1 cellular context compared by ENCODE assay signal in the genomic region with DNA sequence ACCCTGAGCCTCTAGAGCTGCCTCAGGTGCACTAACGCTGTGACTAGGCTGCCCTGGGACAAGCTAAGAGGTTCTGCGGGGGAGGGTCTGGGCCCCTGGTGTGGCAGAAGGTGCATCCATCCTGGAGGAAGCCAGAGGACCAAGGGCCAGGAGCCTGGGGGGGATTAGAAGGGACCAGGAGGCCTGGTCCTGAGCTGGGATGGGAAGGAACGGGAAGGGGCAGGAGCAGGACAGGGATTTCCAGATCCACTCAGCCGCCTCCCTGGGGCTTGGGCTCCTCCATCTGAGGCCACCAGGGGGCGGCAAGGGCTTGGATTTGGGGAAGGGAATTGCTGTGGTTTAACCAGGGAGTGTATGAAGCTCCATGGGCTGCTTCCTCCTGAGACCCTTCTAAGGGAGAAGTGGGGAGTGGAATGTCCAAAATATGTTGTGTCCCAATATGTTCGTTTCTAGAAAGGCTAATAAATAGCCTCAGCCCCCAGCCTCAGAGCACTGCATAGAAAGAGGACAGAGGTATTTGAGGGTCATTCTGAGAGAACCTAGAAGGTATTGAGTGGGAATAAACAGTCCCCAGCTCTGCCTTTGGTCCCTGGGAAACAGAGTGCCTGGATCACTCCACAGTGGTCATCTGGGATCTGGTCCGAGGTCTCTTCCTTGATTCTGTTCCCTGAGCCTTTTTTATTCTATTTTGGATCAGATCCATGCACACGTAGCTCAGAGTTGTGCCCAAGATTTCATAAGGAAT.
TF ChIP-seq lines count a peak whose summit lies in the region.

No MANE protein-coding gene starts in this region.

TF ChIP-seq in K562, 482 proteins besides CTCF, POLR2A, EP300 and RAD21 (continued from another document and continues in another):
- TF ChIP-seq, protein P1, sequence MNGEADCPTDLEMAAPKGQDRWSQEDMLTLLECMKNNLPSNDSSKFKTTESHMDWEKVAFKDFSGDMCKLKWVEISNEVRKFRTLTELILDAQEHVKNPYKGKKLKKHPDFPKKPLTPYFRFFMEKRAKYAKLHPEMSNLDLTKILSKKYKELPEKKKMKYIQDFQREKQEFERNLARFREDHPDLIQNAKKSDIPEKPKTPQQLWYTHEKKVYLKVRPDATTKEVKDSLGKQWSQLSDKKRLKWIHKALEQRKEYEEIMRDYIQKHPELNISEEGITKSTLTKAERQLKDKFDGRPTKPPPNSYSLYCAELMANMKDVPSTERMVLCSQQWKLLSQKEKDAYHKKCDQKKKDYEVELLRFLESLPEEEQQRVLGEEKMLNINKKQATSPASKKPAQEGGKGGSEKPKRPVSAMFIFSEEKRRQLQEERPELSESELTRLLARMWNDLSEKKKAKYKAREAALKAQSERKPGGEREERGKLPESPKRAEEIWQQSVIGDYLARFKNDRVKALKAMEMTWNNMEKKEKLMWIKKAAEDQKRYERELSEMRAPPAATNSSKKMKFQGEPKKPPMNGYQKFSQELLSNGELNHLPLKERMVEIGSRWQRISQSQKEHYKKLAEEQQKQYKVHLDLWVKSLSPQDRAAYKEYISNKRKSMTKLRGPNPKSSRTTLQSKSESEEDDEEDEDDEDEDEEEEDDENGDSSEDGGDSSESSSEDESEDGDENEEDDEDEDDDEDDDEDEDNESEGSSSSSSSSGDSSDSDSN (IDR thresholded peaks at IDR 0.05; ENCODE audit: borderline replicate concordance in 1 of 2, low read depth in 2 of 2, low read length in 2 of 2), result 0 out of 4 replicates have a peak, but pooled peaks have one; percentile 49 to 71
- TF ChIP-seq CBFA2T3 (IDR thresholded peaks at IDR 0.05) (no peak), TCFL5 (CRISPR knock-in tag; conservative IDR thresholded peaks at IDR 0.05) (no peak), RBBP5 (IDR thresholded peaks at IDR 0.05; ENCODE audit: borderline replicate concordance, insufficient read depth, low read length, poor library complexity, severe bottlenecking) (no peak), CEBPG (CRISPR knock-in tag; IDR thresholded peaks at IDR 0.05) (no peak), CEBPG (tag; conservative IDR thresholded peaks at IDR 0.05 in 1 of 2, IDR thresholded peaks at IDR 0.05 in 1 of 2) (no peak), TBP (optimal IDR thresholded peaks at IDR 0.05; ENCODE audit: low read depth, low read length) (peak; percentile 51), CTBP1 (IDR thresholded peaks at IDR 0.05; ENCODE audit: borderline replicate concordance) (no peak), CAMTA2 (CRISPR knock-in tag; conservative IDR thresholded peaks at IDR 0.05) (peak; percentile 83), ZNF431 (CRISPR knock-in tag; IDR thresholded peaks at IDR 0.05) (no peak), ZBTB17 (CRISPR knock-in tag; IDR thresholded peaks at IDR 0.05) (no peak), SOX6 (IDR thresholded peaks at IDR 0.05) (no peak), RBM14 (IDR thresholded peaks at IDR 0.05; ENCODE audit: borderline replicate concordance, insufficient read depth, low read depth, low read length) (no peak), PRMT5 (CRISPR knock-in tag; IDR thresholded peaks at IDR 0.05) (peak; percentile 71; the same call in 1 of the 2 replicates), SUPT5H (IDR thresholded peaks at IDR 0.05) (no peak), ZNF41 (CRISPR knock-in tag; conservative IDR thresholded peaks at IDR 0.05) (no peak), PTRF (tag; IDR thresholded peaks at IDR 0.05) (no peak), CCNT2 (IDR thresholded peaks at IDR 0.05; ENCODE audit: borderline replicate concordance, extremely low read depth, insufficient read length, low read depth, low read length) (no peak), ZNF175 (CRISPR knock-in tag; IDR thresholded peaks at IDR 0.05; ENCODE audit: low read depth) (no peak)
- TF ChIP-seq, protein P2, sequence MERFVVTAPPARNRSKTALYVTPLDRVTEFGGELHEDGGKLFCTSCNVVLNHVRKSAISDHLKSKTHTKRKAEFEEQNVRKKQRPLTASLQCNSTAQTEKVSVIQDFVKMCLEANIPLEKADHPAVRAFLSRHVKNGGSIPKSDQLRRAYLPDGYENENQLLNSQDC (CRISPR knock-in tag; IDR thresholded peaks at IDR 0.05), result no peak
- TF ChIP-seq, protein P3, sequence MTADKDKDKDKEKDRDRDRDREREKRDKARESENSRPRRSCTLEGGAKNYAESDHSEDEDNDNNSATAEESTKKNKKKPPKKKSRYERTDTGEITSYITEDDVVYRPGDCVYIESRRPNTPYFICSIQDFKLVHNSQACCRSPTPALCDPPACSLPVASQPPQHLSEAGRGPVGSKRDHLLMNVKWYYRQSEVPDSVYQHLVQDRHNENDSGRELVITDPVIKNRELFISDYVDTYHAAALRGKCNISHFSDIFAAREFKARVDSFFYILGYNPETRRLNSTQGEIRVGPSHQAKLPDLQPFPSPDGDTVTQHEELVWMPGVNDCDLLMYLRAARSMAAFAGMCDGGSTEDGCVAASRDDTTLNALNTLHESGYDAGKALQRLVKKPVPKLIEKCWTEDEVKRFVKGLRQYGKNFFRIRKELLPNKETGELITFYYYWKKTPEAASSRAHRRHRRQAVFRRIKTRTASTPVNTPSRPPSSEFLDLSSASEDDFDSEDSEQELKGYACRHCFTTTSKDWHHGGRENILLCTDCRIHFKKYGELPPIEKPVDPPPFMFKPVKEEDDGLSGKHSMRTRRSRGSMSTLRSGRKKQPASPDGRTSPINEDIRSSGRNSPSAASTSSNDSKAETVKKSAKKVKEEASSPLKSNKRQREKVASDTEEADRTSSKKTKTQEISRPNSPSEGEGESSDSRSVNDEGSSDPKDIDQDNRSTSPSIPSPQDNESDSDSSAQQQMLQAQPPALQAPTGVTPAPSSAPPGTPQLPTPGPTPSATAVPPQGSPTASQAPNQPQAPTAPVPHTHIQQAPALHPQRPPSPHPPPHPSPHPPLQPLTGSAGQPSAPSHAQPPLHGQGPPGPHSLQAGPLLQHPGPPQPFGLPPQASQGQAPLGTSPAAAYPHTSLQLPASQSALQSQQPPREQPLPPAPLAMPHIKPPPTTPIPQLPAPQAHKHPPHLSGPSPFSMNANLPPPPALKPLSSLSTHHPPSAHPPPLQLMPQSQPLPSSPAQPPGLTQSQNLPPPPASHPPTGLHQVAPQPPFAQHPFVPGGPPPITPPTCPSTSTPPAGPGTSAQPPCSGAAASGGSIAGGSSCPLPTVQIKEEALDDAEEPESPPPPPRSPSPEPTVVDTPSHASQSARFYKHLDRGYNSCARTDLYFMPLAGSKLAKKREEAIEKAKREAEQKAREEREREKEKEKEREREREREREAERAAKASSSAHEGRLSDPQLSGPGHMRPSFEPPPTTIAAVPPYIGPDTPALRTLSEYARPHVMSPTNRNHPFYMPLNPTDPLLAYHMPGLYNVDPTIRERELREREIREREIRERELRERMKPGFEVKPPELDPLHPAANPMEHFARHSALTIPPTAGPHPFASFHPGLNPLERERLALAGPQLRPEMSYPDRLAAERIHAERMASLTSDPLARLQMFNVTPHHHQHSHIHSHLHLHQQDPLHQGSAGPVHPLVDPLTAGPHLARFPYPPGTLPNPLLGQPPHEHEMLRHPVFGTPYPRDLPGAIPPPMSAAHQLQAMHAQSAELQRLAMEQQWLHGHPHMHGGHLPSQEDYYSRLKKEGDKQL (CRISPR knock-in tag; IDR thresholded peaks at IDR 0.05; ENCODE audit: borderline replicate concordance), result no peak
- TF ChIP-seq, protein P4, sequence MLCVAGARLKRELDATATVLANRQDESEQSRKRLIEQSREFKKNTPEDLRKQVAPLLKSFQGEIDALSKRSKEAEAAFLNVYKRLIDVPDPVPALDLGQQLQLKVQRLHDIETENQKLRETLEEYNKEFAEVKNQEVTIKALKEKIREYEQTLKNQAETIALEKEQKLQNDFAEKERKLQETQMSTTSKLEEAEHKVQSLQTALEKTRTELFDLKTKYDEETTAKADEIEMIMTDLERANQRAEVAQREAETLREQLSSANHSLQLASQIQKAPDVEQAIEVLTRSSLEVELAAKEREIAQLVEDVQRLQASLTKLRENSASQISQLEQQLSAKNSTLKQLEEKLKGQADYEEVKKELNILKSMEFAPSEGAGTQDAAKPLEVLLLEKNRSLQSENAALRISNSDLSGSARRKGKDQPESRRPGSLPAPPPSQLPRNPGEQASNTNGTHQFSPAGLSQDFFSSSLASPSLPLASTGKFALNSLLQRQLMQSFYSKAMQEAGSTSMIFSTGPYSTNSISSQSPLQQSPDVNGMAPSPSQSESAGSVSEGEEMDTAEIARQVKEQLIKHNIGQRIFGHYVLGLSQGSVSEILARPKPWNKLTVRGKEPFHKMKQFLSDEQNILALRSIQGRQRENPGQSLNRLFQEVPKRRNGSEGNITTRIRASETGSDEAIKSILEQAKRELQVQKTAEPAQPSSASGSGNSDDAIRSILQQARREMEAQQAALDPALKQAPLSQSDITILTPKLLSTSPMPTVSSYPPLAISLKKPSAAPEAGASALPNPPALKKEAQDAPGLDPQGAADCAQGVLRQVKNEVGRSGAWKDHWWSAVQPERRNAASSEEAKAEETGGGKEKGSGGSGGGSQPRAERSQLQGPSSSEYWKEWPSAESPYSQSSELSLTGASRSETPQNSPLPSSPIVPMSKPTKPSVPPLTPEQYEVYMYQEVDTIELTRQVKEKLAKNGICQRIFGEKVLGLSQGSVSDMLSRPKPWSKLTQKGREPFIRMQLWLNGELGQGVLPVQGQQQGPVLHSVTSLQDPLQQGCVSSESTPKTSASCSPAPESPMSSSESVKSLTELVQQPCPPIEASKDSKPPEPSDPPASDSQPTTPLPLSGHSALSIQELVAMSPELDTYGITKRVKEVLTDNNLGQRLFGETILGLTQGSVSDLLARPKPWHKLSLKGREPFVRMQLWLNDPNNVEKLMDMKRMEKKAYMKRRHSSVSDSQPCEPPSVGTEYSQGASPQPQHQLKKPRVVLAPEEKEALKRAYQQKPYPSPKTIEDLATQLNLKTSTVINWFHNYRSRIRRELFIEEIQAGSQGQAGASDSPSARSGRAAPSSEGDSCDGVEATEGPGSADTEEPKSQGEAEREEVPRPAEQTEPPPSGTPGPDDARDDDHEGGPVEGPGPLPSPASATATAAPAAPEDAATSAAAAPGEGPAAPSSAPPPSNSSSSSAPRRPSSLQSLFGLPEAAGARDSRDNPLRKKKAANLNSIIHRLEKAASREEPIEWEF (CRISPR knock-in tag; IDR thresholded peaks at IDR 0.05), result no peak
- TF ChIP-seq, protein P5, sequence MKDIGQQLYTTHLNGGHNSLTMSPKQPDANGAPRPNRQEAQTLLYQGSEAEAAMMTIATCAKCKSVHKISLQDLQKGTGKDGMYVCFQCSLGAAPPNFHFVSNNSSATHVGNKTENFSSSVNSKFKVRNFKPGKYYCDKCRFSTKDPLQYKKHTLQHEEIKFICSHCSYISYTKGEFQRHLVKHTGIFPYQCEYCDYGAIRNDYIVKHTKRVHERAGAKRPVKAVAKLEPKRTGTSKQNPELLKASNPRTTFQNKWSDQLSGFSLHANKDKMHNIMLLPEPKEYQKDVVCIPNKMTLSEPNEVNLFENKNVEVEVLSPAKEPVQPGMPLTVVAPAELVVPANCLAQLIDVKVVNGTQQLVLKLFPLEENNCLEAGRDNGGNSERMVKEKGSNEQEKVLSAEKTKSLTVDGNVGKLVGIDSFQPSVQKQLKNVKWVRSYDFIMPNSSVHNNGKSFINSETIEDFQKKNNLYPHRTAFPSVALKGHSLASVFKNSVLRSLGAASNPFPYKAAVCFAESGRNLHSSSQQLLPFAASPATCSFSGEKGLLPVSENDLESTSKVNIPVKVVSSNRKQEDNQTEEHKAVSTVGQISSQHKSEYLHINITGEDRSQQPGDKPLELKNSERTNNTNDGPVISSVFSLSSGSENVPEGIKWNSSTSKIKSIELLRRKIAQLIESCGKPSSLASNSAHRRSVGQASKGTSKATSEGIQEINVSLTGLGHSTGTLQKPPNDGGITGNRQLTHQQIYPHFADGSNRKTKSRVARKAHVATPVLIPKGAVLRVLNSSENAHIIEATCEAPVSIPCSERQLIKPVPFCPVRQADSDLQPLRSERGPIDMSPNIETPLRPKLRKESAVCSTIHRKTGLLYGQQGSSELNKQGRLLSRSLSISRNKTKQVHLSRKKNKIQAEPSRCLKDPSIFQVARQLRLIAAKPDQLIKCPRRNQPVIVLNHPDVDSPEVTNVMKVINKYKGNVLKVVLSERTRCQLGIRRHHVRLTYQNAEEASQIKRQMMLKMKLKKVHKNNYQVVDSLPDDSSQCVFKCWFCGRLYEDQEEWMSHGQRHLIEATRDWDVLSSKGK (CRISPR knock-in tag; IDR thresholded peaks at IDR 0.05), result 0 out of 2 replicates have a peak, but pooled peaks have one; percentile 64
- TF ChIP-seq, protein P6, sequence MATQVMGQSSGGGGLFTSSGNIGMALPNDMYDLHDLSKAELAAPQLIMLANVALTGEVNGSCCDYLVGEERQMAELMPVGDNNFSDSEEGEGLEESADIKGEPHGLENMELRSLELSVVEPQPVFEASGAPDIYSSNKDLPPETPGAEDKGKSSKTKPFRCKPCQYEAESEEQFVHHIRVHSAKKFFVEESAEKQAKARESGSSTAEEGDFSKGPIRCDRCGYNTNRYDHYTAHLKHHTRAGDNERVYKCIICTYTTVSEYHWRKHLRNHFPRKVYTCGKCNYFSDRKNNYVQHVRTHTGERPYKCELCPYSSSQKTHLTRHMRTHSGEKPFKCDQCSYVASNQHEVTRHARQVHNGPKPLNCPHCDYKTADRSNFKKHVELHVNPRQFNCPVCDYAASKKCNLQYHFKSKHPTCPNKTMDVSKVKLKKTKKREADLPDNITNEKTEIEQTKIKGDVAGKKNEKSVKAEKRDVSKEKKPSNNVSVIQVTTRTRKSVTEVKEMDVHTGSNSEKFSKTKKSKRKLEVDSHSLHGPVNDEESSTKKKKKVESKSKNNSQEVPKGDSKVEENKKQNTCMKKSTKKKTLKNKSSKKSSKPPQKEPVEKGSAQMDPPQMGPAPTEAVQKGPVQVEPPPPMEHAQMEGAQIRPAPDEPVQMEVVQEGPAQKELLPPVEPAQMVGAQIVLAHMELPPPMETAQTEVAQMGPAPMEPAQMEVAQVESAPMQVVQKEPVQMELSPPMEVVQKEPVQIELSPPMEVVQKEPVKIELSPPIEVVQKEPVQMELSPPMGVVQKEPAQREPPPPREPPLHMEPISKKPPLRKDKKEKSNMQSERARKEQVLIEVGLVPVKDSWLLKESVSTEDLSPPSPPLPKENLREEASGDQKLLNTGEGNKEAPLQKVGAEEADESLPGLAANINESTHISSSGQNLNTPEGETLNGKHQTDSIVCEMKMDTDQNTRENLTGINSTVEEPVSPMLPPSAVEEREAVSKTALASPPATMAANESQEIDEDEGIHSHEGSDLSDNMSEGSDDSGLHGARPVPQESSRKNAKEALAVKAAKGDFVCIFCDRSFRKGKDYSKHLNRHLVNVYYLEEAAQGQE (CRISPR knock-in tag; IDR thresholded peaks at IDR 0.05; ENCODE audit: low read depth), result peak; percentile 67
- TF ChIP-seq, protein P7, sequence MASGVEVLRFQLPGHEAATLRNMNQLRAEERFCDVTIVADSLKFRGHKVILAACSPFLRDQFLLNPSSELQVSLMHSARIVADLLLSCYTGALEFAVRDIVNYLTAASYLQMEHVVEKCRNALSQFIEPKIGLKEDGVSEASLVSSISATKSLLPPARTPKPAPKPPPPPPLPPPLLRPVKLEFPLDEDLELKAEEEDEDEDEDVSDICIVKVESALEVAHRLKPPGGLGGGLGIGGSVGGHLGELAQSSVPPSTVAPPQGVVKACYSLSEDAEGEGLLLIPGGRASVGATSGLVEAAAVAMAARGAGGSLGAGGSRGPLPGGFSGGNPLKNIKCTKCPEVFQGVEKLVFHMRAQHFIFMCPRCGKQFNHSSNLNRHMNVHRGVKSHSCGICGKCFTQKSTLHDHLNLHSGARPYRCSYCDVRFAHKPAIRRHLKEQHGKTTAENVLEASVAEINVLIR (CRISPR knock-in tag; IDR thresholded peaks at IDR 0.05), result peak; percentile 5; the same call in 1 of the 2 replicates
- TF ChIP-seq, protein P8, sequence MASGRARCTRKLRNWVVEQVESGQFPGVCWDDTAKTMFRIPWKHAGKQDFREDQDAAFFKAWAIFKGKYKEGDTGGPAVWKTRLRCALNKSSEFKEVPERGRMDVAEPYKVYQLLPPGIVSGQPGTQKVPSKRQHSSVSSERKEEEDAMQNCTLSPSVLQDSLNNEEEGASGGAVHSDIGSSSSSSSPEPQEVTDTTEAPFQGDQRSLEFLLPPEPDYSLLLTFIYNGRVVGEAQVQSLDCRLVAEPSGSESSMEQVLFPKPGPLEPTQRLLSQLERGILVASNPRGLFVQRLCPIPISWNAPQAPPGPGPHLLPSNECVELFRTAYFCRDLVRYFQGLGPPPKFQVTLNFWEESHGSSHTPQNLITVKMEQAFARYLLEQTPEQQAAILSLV (tag; IDR thresholded peaks at IDR 0.05), result no peak
